In the genomic region with DNA sequence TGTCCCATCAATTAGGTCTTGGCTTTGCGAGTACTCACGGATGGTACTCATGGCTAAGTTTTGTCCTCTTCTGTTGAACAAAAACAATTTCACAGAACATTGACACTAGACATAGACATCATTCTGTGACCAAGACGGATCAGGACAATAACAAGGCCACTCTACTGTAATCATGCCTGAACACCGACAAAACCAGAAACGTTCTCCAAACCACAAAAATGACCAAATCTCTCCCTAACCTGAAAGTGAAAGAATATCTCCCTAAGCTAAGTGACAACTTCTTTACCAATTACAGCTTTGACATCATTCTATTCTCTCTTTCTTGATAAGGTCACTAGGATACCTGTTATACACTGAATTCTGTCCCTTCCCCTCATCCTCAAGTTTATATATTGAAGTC, we compare ENCODE assay signal across 22 cellular contexts.
"Had no signal": no experiment of that assay in that cellular context is flagged by ENCODE, and none has a peak within 500 bp of the region (broad histone marks: within the 10 kb centered on the region; RNA-seq: fewer than 3 reads in every experiment).

No MANE protein-coding gene starts in this region.

- H3K4me3 ChIP-seq: adrenal gland, body of pancreas, breast epithelium, MG63, Peyer's patch had no signal

- H3K27me3 ChIP-seq: adrenal gland, body of pancreas, breast epithelium, MG63, Peyer's patch had no signal

- H3K9me3 ChIP-seq: adrenal gland, body of pancreas, breast epithelium, MG63, Peyer's patch had no signal

- FAIRE-seq: astrocyte, TTC549 had no signal

- DNase-seq: activated CD4-positive, alpha-beta T cell treated with anti-CD3 and anti-CD28 coated beads, Interleukin-2, amount 10 ng/mL, durations not matched to agents 24 days and 14 days; activated CD4-positive, alpha-beta T cell treated with anti-CD3 and anti-CD28 coated beads, Interleukin-2, amount 50 U/mL, for 4 hours; activated CD8-positive, alpha-beta T cell treated with anti-CD3 and anti-CD28 coated beads for 36 hours; activated gamma-delta T cell treated with Interleukin-2 at 50 U/mL for 16 hours; activated naive CD4-positive, alpha-beta T cell treated with anti-CD3 and anti-CD28 coated beads for 36 hours; activated T-cell treated with anti-CD3 and anti-CD28 coated beads for 4 hours; activated T-cell treated with anti-CD3 and anti-CD28 coated beads, Interleukin-2, amount 50 U/mL, for 4 hours; adrenal gland; body of pancreas; MG63; NCI-H1092; NCI-H187 treated with DMSO at 0.1 percent for 48 hours; NCI-H2081; NCI-H2171 treated with DMSO at 0.1 percent for 48 hours; NCI-H2227 treated with DMSO at 0.1 percent for 48 hours; NCI-H446; NCI-H82; Peyer's patch; Right ventricle myocardium superior had no signal

- H3K4me1 ChIP-seq: adrenal gland, body of pancreas, breast epithelium, Peyer's patch had no signal

- H3K36me3 ChIP-seq: adrenal gland, breast epithelium, MG63, Peyer's patch had no signal

- H3K27ac ChIP-seq: adrenal gland, body of pancreas, breast epithelium, Peyer's patch had no signal
